ENCODE assay signal across 23 cellular contexts in the genomic region with DNA sequence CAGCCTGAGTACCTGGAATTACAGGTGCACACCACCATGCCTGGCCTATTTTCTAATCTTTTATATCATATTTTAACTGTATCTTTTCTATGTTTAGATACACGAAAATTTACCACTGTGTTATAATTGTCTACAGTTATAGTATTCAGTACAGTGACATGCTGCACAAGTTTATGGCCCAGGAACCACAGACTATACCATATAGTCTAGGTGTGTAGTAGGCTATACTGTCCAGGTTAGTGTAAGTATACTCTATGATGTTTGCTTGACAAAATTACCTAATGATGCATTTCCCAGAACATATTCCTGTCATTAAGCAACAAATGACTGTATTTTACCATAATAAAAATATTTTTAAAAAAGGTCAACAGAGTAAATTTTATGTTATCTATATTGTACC. TPM values are rescaled to one million over a fixed set of nuclear protein-coding genes. Genes with fewer than 3 reads are reported as not detected.
DNase-seq lines count a peak whose midpoint lies in the region; ATAC-seq and TF ChIP-seq lines count a peak whose summit lies in the region.
"Had no signal": no experiment of that assay in that cellular context is flagged by ENCODE, and none has a peak within 500 bp of the region (broad histone marks: within the 10 kb centered on the region; RNA-seq: fewer than 3 reads in every experiment).

No MANE protein-coding gene starts in this region.

- ATAC-seq in left cardiac atrium (no peak), gastroesophageal sphincter (no peak), thoracic aorta (ENCODE audit: insufficient number of reproducible peaks, low FRiP score, low read depth) (no peak), HG03097 (IDR thresholded peaks at IDR 0.05; ENCODE audit: low FRiP score, unreplicated experiment) (no peak)

- H3K27me3 ChIP-seq in right atrium auricular region (no peaks in the 10 kb centered on the region), gastroesophageal sphincter (no peaks in the 10 kb centered on the region), thoracic aorta (replicated peaks; ENCODE audit: insufficient read depth) (no peaks in the 10 kb centered on the region), BE2C (no peaks in the 10 kb centered on the region)
- H3K27me3 ChIP-seq: BLaER1, SJSA1 had no signal

- H3K36me3 ChIP-seq in right atrium auricular region, result peaks cover 6% of the 10 kb centered on the region
- H3K36me3 ChIP-seq in gastroesophageal sphincter, result peaks cover 0 to 11% of the 10 kb centered on the region in 2 donors
- H3K36me3 ChIP-seq in thoracic aorta, result no peaks in the 10 kb centered on the region
- no peaks in the 10 kb centered on the region for H3K36me3 ChIP-seq in BE2C

- TF ChIP-seq POLR2A in gastroesophageal sphincter (IDR thresholded peaks at IDR 0.05), result no peak

- TF ChIP-seq CTCF in right atrium auricular region (IDR thresholded peaks at IDR 0.05) (no peak), gastroesophageal sphincter (IDR thresholded peaks at IDR 0.05) (no peak), thoracic aorta (IDR thresholded peaks at IDR 0.05) (no peak), BE2C (IDR thresholded peaks at IDR 0.05; ENCODE audit: low read depth, low read length) (no peak)

- H3K27ac ChIP-seq in right atrium auricular region, result peak overlapping the region; percentile 41 to 56
- peak overlapping the region in 3 of 4 donors; percentile 61 to 72 (median 69) for H3K27ac ChIP-seq in gastroesophageal sphincter
- peak overlapping the region; percentile 68 to 73 for H3K27ac ChIP-seq in thoracic aorta
- H3K27ac ChIP-seq: BLaER1, GM23248 had no signal

- 50 to 80% methylated on average over 1 of the region's 1 CpG for WGBS in gastroesophageal sphincter (ENCODE audit: low coverage in 1 of 2), 2 donors

- no peak for TF ChIP-seq EP300 in gastroesophageal sphincter (IDR thresholded peaks at IDR 0.05)

- H3K4me3 ChIP-seq in right atrium auricular region (no peak overlapping the region), gastroesophageal sphincter (no peak overlapping the region), thoracic aorta (no peak overlapping the region), BE2C (ENCODE audit: low read depth, low read length) (no peak overlapping the region)
- H3K4me3 ChIP-seq: BLaER1, GM23248, SJSA1 had no signal

- H3K4me1 ChIP-seq in right atrium auricular region (peaks cover 0 to 48% of the 10 kb centered on the region in 2 donors), gastroesophageal sphincter (peaks cover 17 to 66% (median 17%) of the 10 kb centered on the region in 3 donors), thoracic aorta (ENCODE audit: control insufficient read depth in 1 of 2, low read depth in 2 of 2) (peaks cover 25 to 57% of the 10 kb centered on the region in 2 donors), BE2C (no peaks in the 10 kb centered on the region; the same call in 1 of the 2 replicates)

- H3K9me3 ChIP-seq in right atrium auricular region (no peaks in the 10 kb centered on the region), gastroesophageal sphincter (no peaks in the 10 kb centered on the region), thoracic aorta (no peaks in the 10 kb centered on the region), BE2C (no peaks in the 10 kb centered on the region)
- H3K9me3 ChIP-seq: SJSA1 had no signal

- DNase-seq in right atrium auricular region (ENCODE audit: low spot score) (no peak), left cardiac atrium (no peak), thoracic aorta (ENCODE audit: low spot score) (no peak), BE2C (no peak), NCI-H1048 (lab: John Stamatoyannopoulos, UW) (no peak)
- DNase-seq: 8988T; ACHN; CD4-positive, CD25-positive, alpha-beta regulatory T cell; GM23248; H7; KG1; NCI-H1092; NCI-H1417 treated with DMSO at 0.1 percent for 48 hours; NCI-H1694 treated with DMSO at 0.1 percent for 48 hours; NCI-H2081; NCI-H2227 treated with DMSO at 0.1 percent for 48 hours; NCI-H526 treated with DMSO at 0.1 percent for 48 hours; Right ventricle myocardium superior; RPMI8226 had no signal

- intact Hi-C loops in left cardiac atrium (cut with DNase I), result no loop called here

RNA-seq across cellular contexts. Expression of a gene that starts 5.5 kb away (rescaled TPM):
- total RNA-seq in right atrium auricular region (100 to 1,000 TPM in 1 of 2 donors, 10 to 100 TPM in 1; 82.3 to 142 TPM), left cardiac atrium (100 to 1,000 TPM; 107 to 116 TPM), gastroesophageal sphincter (100 to 1,000 TPM in 1 of 4 donors, 10 to 100 TPM in 3; 79.4 to 123 (median 88.4) TPM), thoracic aorta (100 to 1,000 TPM in 1 of 2 donors, 10 to 100 TPM in 1; 98.8 to 123 TPM)
- polyA plus RNA-seq in BE2C (2012; ENCODE audit: insufficient read depth, insufficient read length, low read depth), result 9.3 TPM
